ENCODE assay signal across 8 cellular contexts in genomic region chr12:38904417-38904931, GRCh38. TPM values are rescaled to one million over a fixed set of nuclear protein-coding genes. Genes with fewer than 3 reads are reported as not detected.
DNase-seq lines count a peak whose midpoint lies in the region; ATAC-seq and TF ChIP-seq lines count a peak whose summit lies in the region.
"Not testable (repeated sequence)": the region's sequence is repeated elsewhere in the genome, so short reads cannot be mapped to it uniquely, and the experiment has no call there.

No MANE protein-coding gene starts in this region.

- not testable (repeated sequence) for H3K79me2 ChIP-seq in GM23248 (ENCODE audit: insufficient read depth)

- H3K27ac ChIP-seq in GM23248 (peak overlapping the region; percentile 23; the same call in 1 of the 2 replicates), VCaP (peak overlapping the region; percentile 43), adipose tissue (ENCODE audit: low read depth, low read length) (peak overlapping the region; percentile 3), muscle layer of colon (ENCODE audit: low read depth, low read length) (peak overlapping the region; percentile 62), gastrocnemius medialis (peak overlapping the region; percentile 80 to 92 (median 85)), uterus (peak overlapping the region; percentile 85 to 87)
- peak overlapping the region; percentile 46 for H3K27ac ChIP-seq in effector memory CD4-positive, alpha-beta T cell (ENCODE audit: insufficient read depth, low read length, poor library complexity, severe bottlenecking)
- H3K27ac ChIP-seq in iPS DF 6.9 (ENCODE audit: low read length): not testable (repeated sequence)

- ATAC-seq in gastrocnemius medialis: not testable (repeated sequence)

- intact Hi-C loops in gastrocnemius medialis (cut with DNase I; ENCODE audit: low total_unique reads): loop anchor here (5.0 kb wide), 1 partner anchor 1358 kb away; no protein-coding TSS in a partner anchor
- intact Hi-C loops in uterus (cut with DNase I; ENCODE audit: low total_unique reads): not testable (repeated sequence)

- not testable (repeated sequence) for DNase-seq in GM23248; effector memory CD4-positive, alpha-beta T cell; iPS DF 6.9 (ENCODE audit: low read depth, low spot score); gastrocnemius medialis; uterus

- not testable (repeated sequence) for H3K4me1 ChIP-seq in GM23248 (ENCODE audit: insufficient read depth); effector memory CD4-positive, alpha-beta T cell (ENCODE audit: control insufficient read depth, insufficient read depth, low read length, poor library complexity, severe bottlenecking); iPS DF 6.9 (ENCODE audit: control insufficient read depth, insufficient read depth, low read length); muscle layer of colon (ENCODE audit: insufficient read depth, low read length); gastrocnemius medialis; uterus

- H3K4me3 ChIP-seq in GM23248 (peak overlapping the region; percentile 83), iPS DF 6.9 (ENCODE audit: low read length) (peak overlapping the region; percentile 63; the same call in 1 of the 2 replicates), muscle layer of colon (ENCODE audit: low read depth in 1 of 2, low read length in 2 of 2) (peak overlapping the region in 1 of 2 donors; percentile 92), gastrocnemius medialis (peak overlapping the region; percentile 28 to 67 (median 54)), uterus (peak overlapping the region; percentile 49 to 56)
- H3K4me3 ChIP-seq in effector memory CD4-positive, alpha-beta T cell (ENCODE audit: insufficient read depth, low read depth, low read length, poor library complexity, severe bottlenecking): peak overlapping the region; percentile 84

- H3K4me2 ChIP-seq in GM23248 (ENCODE audit: unreplicated experiment): peak overlapping the region; percentile 98

- not testable (repeated sequence) for H4K20me1 ChIP-seq in GM23248 (ENCODE audit: insufficient read depth)

- WGBS in GM23248 (ENCODE audit: low coverage in 1 of 2, low lambda C conversion rate in 2 of 2, missing lambda C conversion rate in 2 of 2), 2 experiments: 69 to 72% methylated on average over 19 to 23 of the region's 23 CpGs
- WGBS in adipose tissue, 3 donors: 38 to 61% (median 40%) methylated on average over 23 of the region's 23 CpGs
- WGBS in iPS DF 6.9 (ENCODE audit: insufficient coverage, insufficient read length): no CpG with 5 or more reads among the region's 23 CpGs

- TF ChIP-seq CTCF in VCaP (conservative IDR thresholded peaks at IDR 0.05); gastrocnemius medialis (IDR thresholded peaks at IDR 0.05 in 4 of 5, conservative IDR thresholded peaks at IDR 0.05 in 1 of 5); uterus (IDR thresholded peaks at IDR 0.05): not testable (repeated sequence)

- H3F3A ChIP-seq in GM23248 (ENCODE audit: insufficient read depth): not testable (repeated sequence)

- peak overlapping the region; percentile 97 for H2AFZ ChIP-seq in GM23248

- H3K9me2 ChIP-seq in GM23248 (ENCODE audit: insufficient read depth): not testable (repeated sequence)

- H3K9me3 ChIP-seq in GM23248 (ENCODE audit: low read depth); effector memory CD4-positive, alpha-beta T cell (ENCODE audit: control insufficient read depth, low read length); iPS DF 6.9 (ENCODE audit: control insufficient read depth, insufficient read depth, low read length); muscle layer of colon (ENCODE audit: low read length); gastrocnemius medialis; uterus: not testable (repeated sequence)

- not testable (repeated sequence) for H3K36me3 ChIP-seq in GM23248 (ENCODE audit: low read depth); effector memory CD4-positive, alpha-beta T cell (ENCODE audit: control insufficient read depth, insufficient read depth, low read length); iPS DF 6.9 (ENCODE audit: control insufficient read depth, insufficient read depth, low read length); muscle layer of colon (ENCODE audit: insufficient read depth, low read length); gastrocnemius medialis; uterus

- H3K27me3 ChIP-seq in GM23248 (replicated peaks; ENCODE audit: insufficient read depth); effector memory CD4-positive, alpha-beta T cell (replicated peaks; ENCODE audit: control insufficient read depth, insufficient read depth, low read length, poor library complexity, severe bottlenecking); iPS DF 6.9 (ENCODE audit: control insufficient read depth, insufficient read depth, low read length); muscle layer of colon (ENCODE audit: control insufficient read depth in 1 of 2, insufficient read depth in 2 of 2, low read length in 2 of 2); uterus: not testable (repeated sequence)
- peaks cover 3 to 11% (median 4%) of the 10 kb centered on the region in 3 donors for H3K27me3 ChIP-seq in gastrocnemius medialis

- TF ChIP-seq POLR2A in gastrocnemius medialis (IDR thresholded peaks at IDR 0.05); uterus (IDR thresholded peaks at IDR 0.05): not testable (repeated sequence)

- H3K9ac ChIP-seq in GM23248 (peak overlapping the region; percentile 85), muscle layer of colon (ENCODE audit: low read length) (peak overlapping the region; percentile 91)

- in situ Hi-C loops in GM23248 (cut with MboI); gastrocnemius medialis (cut with MboI; ENCODE audit: low sequenced_read_pairs in 4 of 4): not testable (repeated sequence)

RNA-seq across cellular contexts. Expression of gene CPNE8, which starts 0.9 kb away (rescaled TPM):
- 3.2 and 4.1 TPM in 2 replicates for total RNA-seq in GM23248 (2014; rRNA removed; shearing (Covaris generic))
- 2.4 and 3.5 TPM in 2 replicates for polyA plus RNA-seq in GM23248 (2016; fragmentation: Nextera tagmentation; extraction: Ambion mirVana)
- 1 to 10 TPM; 1.3 to 8.5 (median 7.5) TPM for polyA plus RNA-seq in adipose tissue
- total RNA-seq in gastrocnemius medialis: 1 to 10 TPM; 3.8 to 7.0 (median 4.6) TPM
- 10 to 100 TPM; 11.1 to 35.2 (median 16.7) TPM for total RNA-seq in uterus
